19 cellular contexts compared by ENCODE assay signal in genomic region chr4:162782096-162782777, GRCh38.
A peak's percentile ranks its signal among the peaks of the same experiment; 100 is the strongest.
DNase-seq lines count a peak whose midpoint lies in the region; ATAC-seq and TF ChIP-seq lines count a peak whose summit lies in the region.
"Had no signal": no experiment of that assay in that cellular context is flagged by ENCODE, and none has a peak within 500 bp of the region (broad histone marks: within the 10 kb centered on the region; RNA-seq: fewer than 3 reads in every experiment).

No MANE protein-coding gene starts in this region.

- no peaks in the 10 kb centered on the region for H3K9me3 ChIP-seq in HUES48 (ENCODE audit: control insufficient read depth, insufficient read depth, low read length)
- no peaks in the 10 kb centered on the region for H3K9me3 ChIP-seq in CD4-positive, alpha-beta T cell (ENCODE audit: control insufficient read depth, low read length)
- H3K9me3 ChIP-seq: A549, HAP-1 had no signal

- no peak for TF ChIP-seq CTCF in CD4-positive, alpha-beta T cell (IDR thresholded peaks at IDR 0.05)

- H3K4me3 ChIP-seq in HUES48 (ENCODE audit: low read depth, low read length) = no peak overlapping the region
- H3K4me3 ChIP-seq: A549, HAP-1 had no signal

- no peaks in the 10 kb centered on the region for H3K27me3 Mint-ChIP-seq in CD4-positive, alpha-beta T cell
- H3K27me3 Mint-ChIP-seq: B cell had no signal

- H3K9ac ChIP-seq in HUES48 (ENCODE audit: low read depth, low read length) = peak overlapping the region; percentile 1; the same call in 1 of the 2 replicates

- POLR2A ChIA-PET in CD4-positive, alpha-beta T cell (lab: Charles Lee) = interaction anchor here (0.5 kb wide), 1 partner anchor 59 kb away, joined by 3 read pairs; no protein-coding TSS in a partner anchor

- no peaks in the 10 kb centered on the region for H3K36me3 Mint-ChIP-seq in CD4-positive, alpha-beta T cell (ENCODE audit: low read depth)
- H3K36me3 Mint-ChIP-seq: CD14-positive monocyte had no signal

- no peaks in the 10 kb centered on the region for H3K36me3 ChIP-seq in HUES48 (ENCODE audit: control insufficient read depth, insufficient read depth, low read length)
- H3K36me3 ChIP-seq: HAP-1 had no signal

- no peak overlapping the region for H3K4me3 Mint-ChIP-seq in CD4-positive, alpha-beta T cell
- H3K4me3 Mint-ChIP-seq: B cell, CD14-positive monocyte had no signal

- H3K4me1 Mint-ChIP-seq in CD4-positive, alpha-beta T cell (ENCODE audit: low read depth) = no peaks in the 10 kb centered on the region
- H3K4me1 Mint-ChIP-seq: B cell, CD14-positive monocyte had no signal

- peaks cover 8% of the 10 kb centered on the region for H3K4me1 ChIP-seq in HUES48 (ENCODE audit: control insufficient read depth, insufficient read depth, low read length)
- H3K4me1 ChIP-seq: A549 had no signal

- CTCF ChIA-PET in CD4-positive, alpha-beta T cell (lab: Charles Lee) = no interaction called here

- H3K27ac ChIP-seq in HUES48 (ENCODE audit: low read depth, low read length) (no peak overlapping the region), cingulate gyrus (ENCODE audit: low read depth, low read length) (peak overlapping the region; percentile 81), substantia nigra (ENCODE audit: low read depth, low read length, poor library complexity, severe bottlenecking) (peak overlapping the region; percentile 70)
- H3K27ac ChIP-seq in CD4-positive, alpha-beta T cell (ENCODE audit: low read depth, low read length) = no peak overlapping the region
- H3K27ac ChIP-seq: A549, RWPE1 had no signal

- DNase-seq in medulla oblongata (ENCODE audit: extremely low spot score) = peak; percentile 38
- DNase-seq in substantia nigra (lab: John Stamatoyannopoulos, UW) = no peak
- DNase-seq in CD4-positive, alpha-beta T cell = no peak
- DNase-seq in retina = no peak
- DNase-seq in activated CD8-positive, alpha-beta memory T cell treated with anti-CD3 and anti-CD28 coated beads, Interleukin-2, amount 50 U/mL, for 48 hours = no peak
- DNase-seq: EL, GF-D8, KBM-7, NCI-H1092, NCI-H1436 treated with DMSO at 0.1 percent for 48 hours, NCI-H1930, NCI-H69 had no signal

- H3K27me3 ChIP-seq in HUES48 (ENCODE audit: control insufficient read depth, insufficient read depth, low read length) = no peaks in the 10 kb centered on the region
- no peaks in the 10 kb centered on the region for H3K27me3 ChIP-seq in CD4-positive, alpha-beta T cell (ENCODE audit: control insufficient read depth, insufficient read depth, low read length)

- intact Hi-C loops in CD4-positive, alpha-beta T cell (cut with DNase I, micrococcal nuclease) = no loop called here

- no peak overlapping the region for H3K27ac Mint-ChIP-seq in CD4-positive, alpha-beta T cell
- H3K27ac Mint-ChIP-seq: B cell had no signal

- no peak for ATAC-seq in CD4-positive, alpha-beta T cell (ENCODE audit: poor library complexity)
- ATAC-seq: A549 had no signal

- H3K9me3 Mint-ChIP-seq in CD4-positive, alpha-beta T cell = peaks cover 5% of the 10 kb centered on the region

Comparison
In these comparisons a context has a peak if more than half of its experiments do, and no peak if none do; other contexts are left out.
1. H3K27ac ChIP-seq: peak in cingulate gyrus (single experiment) and substantia nigra (single experiment); none in HUES48 (single experiment) and CD4-positive, alpha-beta T cell (single experiment).